ENCODE assay signal across 9 cellular contexts in genomic region chr11:44279483-44279882, GRCh38. TPM values are rescaled to one million over a fixed set of nuclear protein-coding genes. Genes with fewer than 3 reads are reported as not detected.
"Had no signal": no experiment of that assay in that cellular context is flagged by ENCODE, and none has a peak within 500 bp of the region (broad histone marks: within the 10 kb centered on the region; RNA-seq: fewer than 3 reads in every experiment).

No MANE protein-coding gene starts in this region.

- DNase-seq: GM23248, GOT3, H9, HCEC 1CT, IMR-90, KBM-7 had no signal

- H2AFZ ChIP-seq: GM23248 had no signal

- H3K4me3 ChIP-seq: GM23248 had no signal

- H3K27ac ChIP-seq: GM23248, KMS-11 had no signal

- FAIRE-seq: HTR-8/SVneo had no signal

- H3K9ac ChIP-seq: GM23248, KMS-11 had no signal

- H3K4me2 ChIP-seq: KMS-11 had no signal

- H3K4me3 Mint-ChIP-seq: H9 had no signal

- H3K9me3 Mint-ChIP-seq: H9 had no signal

RNA-seq across cellular contexts. Expression of gene ALX4, which starts 30.5 kb away (rescaled TPM):
- total RNA-seq: GM23248, H9, HT-29, IMR-90 had no signal
- polyA plus RNA-seq: GM23248, IMR-90 had no signal
